9 cellular contexts compared by ENCODE assay signal in the genomic region with DNA sequence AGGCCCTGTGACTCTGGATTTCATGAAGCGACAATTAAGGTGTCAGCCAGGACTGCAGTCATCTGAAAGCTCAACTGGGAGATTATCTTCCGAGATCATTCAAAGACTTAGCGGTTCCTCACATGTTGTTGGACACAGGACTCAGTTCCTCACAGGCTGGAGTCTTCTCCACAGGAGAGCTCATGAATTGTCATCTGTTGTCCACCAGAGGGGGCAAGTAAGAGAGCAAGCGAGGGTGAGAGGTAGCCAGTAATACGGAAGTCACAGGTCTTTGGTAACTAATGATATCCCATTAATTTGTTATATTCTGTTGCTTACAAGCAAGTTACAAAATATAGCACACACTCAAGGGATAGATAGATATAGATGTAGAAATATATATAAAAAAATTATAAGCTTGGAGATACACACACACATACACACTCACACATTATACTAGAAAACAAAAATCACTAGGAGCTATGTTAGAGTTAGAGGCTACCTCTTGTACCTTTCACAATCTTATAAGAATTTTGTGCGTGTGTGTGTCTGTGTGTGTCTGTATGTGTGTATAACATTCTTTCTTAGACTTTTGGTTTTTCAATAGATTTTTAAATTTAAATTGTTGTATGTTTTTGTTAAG.
DNase-seq lines count a peak whose midpoint lies in the region; ATAC-seq and TF ChIP-seq lines count a peak whose summit lies in the region.
"Had no signal": no experiment of that assay in that cellular context is flagged by ENCODE, and none has a peak within 500 bp of the region (broad histone marks: within the 10 kb centered on the region; RNA-seq: fewer than 3 reads in every experiment).

No MANE protein-coding gene starts in this region.

- peak; percentile 76 for TF ChIP-seq CTCF in AG04450 (IDR thresholded peaks at IDR 0.05; ENCODE audit: low read depth, low read length)
- peak; percentile 64 for TF ChIP-seq CTCF in astrocyte of the spinal cord (IDR thresholded peaks at IDR 0.05; ENCODE audit: low read depth, low read length)
- peak; percentile 66 for TF ChIP-seq CTCF in mesothelial cell of epicardium (IDR thresholded peaks at IDR 0.05; ENCODE audit: unreplicated experiment)

- no peaks in the 10 kb centered on the region for H3K27me3 Mint-ChIP-seq in mesothelial cell of epicardium (ENCODE audit: low read depth)

- no peak overlapping the region for H3K4me3 ChIP-seq in AG04450 (ENCODE audit: low read depth, low read length)
- H3K4me3 ChIP-seq in astrocyte of the spinal cord (ENCODE audit: low read depth, low read length) = no peak overlapping the region

- peak; percentile 16 for DNase-seq in AG04450 (ENCODE audit: low read depth, low spot score)
- peak; percentile 20 for DNase-seq in NCI-H187 treated with DMSO at 0.1 percent for 48 hours (lab: John Stamatoyannopoulos, UW)
- peak; percentile 41 for DNase-seq in astrocyte of the spinal cord (ENCODE audit: low read depth, low spot score)
- no peak for DNase-seq in mesothelial cell of epicardium (ENCODE audit: low spot score in 2 of 2, unreplicated experiment in 2 of 2)
- no peak for DNase-seq in hepatic stellate cell (ENCODE audit: low spot score)
- no peak for DNase-seq in cardiac septum (ENCODE audit: low spot score)
- DNase-seq: left cardiac atrium had no signal

- H3K4me1 Mint-ChIP-seq in mesothelial cell of epicardium = no peaks in the 10 kb centered on the region

- H3K27ac Mint-ChIP-seq in mesothelial cell of epicardium = no peak overlapping the region

- TF ChIP-seq POLR2A in GM18505 (IDR thresholded peaks at IDR 0.05; ENCODE audit: borderline replicate concordance, extremely low read depth, insufficient read depth, insufficient read length) = no peak

- no peak overlapping the region for H3K4me3 Mint-ChIP-seq in mesothelial cell of epicardium

- in situ Hi-C loops in astrocyte of the spinal cord (cut with HindIII; ENCODE audit: low sequenced_read_pairs) = no loop called here

- peaks cover 3% of the 10 kb centered on the region for H3K9me3 Mint-ChIP-seq in mesothelial cell of epicardium

- no peaks in the 10 kb centered on the region for H3K27me3 ChIP-seq in AG04450 (ENCODE audit: control insufficient read depth, insufficient read depth, low read length)

- intact Hi-C loops in cardiac septum (cut with DNase I) = no loop called here

- no peak overlapping the region for H3K27ac ChIP-seq in AG04450 (ENCODE audit: low read depth, low read length)

- ATAC-seq in GM18505 (IDR thresholded peaks at IDR 0.05; ENCODE audit: unreplicated experiment) (peak; percentile 99), HG02870 (IDR thresholded peaks at IDR 0.05; ENCODE audit: unreplicated experiment) (peak; percentile 97)

- POLR2A ChIA-PET in AG04450 (lab: Yijun Ruan, JAX) = interaction anchor here (0.6 kb wide), 1 partner anchor 360 kb away, joined by 6 read pairs; no protein-coding TSS in a partner anchor

- no peaks in the 10 kb centered on the region for H3K9me3 ChIP-seq in AG04450 (ENCODE audit: control insufficient read depth, insufficient read depth, low read length)

- CTCF ChIA-PET in AG04450 (lab: Charles Lee) = interaction anchor here (0.6 to 2.0 kb wide), 41 partner anchors 8 to 1731 kb away, joined by 3 to 39 read pairs (median 4); no protein-coding TSS in a partner anchor

- H3K36me3 Mint-ChIP-seq in mesothelial cell of epicardium = no peaks in the 10 kb centered on the region

Comparison
In these comparisons a context has a peak if more than half of its experiments do, and no peak if none do; other contexts are left out.
1. DNase-seq: peak in AG04450 (single experiment), NCI-H187 treated with DMSO at 0.1 percent for 48 hours (single experiment) and astrocyte of the spinal cord (single experiment); none in mesothelial cell of epicardium (0 of 2), hepatic stellate cell (single experiment) and cardiac septum (single experiment).
2. Peak in every context shown above with its lines, with median percentiles within 50 percentile points of each other: CTCF ChIP-seq.